In the genomic region with DNA sequence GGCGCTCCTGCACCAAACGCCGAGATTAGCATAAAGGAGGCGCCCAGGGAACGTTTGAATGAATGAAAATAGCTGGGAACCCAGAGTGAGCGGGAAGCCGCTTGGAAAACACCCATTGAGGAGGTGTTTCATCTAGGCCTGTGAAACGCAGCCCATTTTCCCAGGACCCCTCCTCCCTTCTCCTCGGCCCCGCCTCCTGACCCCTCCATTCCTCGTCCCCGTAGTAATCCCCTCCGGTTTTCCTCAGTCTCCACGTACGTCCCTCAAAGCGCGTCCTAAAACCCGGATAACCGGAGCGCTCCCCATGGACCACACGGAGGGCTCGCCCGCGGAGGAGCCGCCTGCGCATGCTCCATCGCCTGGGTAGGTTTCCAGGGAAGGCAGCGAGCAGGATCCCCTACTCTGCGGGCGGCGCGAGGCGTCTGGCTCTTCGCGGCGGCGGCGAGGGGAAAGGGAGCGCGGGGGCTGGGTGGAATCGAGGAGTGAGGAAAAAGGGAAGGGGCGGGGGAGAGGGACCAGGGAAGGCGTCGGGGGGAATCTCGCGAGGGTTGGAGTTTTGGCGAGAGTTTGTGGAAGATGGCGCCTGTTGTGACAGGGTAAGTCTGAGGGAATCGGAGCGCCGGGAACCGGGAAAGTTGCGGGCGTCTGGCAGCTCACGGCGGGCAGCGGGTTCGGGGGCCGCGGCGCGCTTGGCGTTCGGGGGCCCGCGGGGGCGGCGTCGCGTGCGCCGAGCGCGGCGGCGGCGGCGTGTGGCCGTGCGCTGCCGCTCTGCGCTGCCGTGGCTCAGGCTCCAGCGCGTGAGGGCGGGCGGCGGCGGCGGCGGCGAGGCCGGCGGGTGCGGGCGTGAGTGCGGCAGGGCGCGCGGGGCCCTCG, we compare ENCODE assay signal across 8 cellular contexts.
DNase-seq lines count a peak whose midpoint lies in the region; ATAC-seq and TF ChIP-seq lines count a peak whose summit lies in the region.

RBPJ (plus strand) TSS at position 562 of the 873 bp plus-strand sequence; CDS start at position 577, 15 bp downstream.

- DNase-seq in AG04449 (ENCODE audit: low read depth, low spot score) (peak; percentile 94), NCI-H526 treated with DMSO at 0.1 percent for 48 hours (lab: John Stamatoyannopoulos, UW) (peak; percentile 89), kidney tubule cell (ENCODE audit: low spot score) (peak; percentile 97)
- DNase-seq in activated CD4-positive, alpha-beta T cell treated with anti-CD3 and anti-CD28 coated beads for 48 hours, result peak; percentile 90
- DNase-seq in stimulated activated CD4-positive, alpha-beta T cell treated with anti-CD3 and anti-CD28 coated beads, Interleukin-1b, Interleukin-23, amount 100 ng/mL, for 1 hour (ENCODE audit: low read depth in 2 of 2), result peak; percentile 58 to 69

- H3K4me3 ChIP-seq in AG04449 (ENCODE audit: low read depth, low read length), result peak within 1 kb of the TSS; percentile 90

- ATAC-seq in GM19025 (IDR thresholded peaks at IDR 0.05; ENCODE audit: low read depth, unreplicated experiment) (peak; percentile 16), HG03439 (IDR thresholded peaks at IDR 0.05; ENCODE audit: unreplicated experiment) (peak; percentile 23)

- POLR2A ChIA-PET in AG04449 (lab: Yijun Ruan, JAX), result no interaction called here

- no peak for TF ChIP-seq CTCF in AG04449 (IDR thresholded peaks at IDR 0.05; ENCODE audit: insufficient read depth, low read length, missing control alignments)

- peak within 1 kb of the TSS; percentile 88 for H3K27ac ChIP-seq in cingulate gyrus (ENCODE audit: low read depth, low read length)

- CTCF ChIA-PET in AG04449 (lab: Yijun Ruan, JAX), result interaction anchor here (1.0 to 3.9 kb wide), 4 partner anchors 9 to 333 kb away, joined by 3 to 25 read pairs (median 10); no protein-coding TSS in a partner anchor

Comparison
In these comparisons a context has a peak if more than half of its experiments do, and no peak if none do; other contexts are left out.
1. Peak in every context shown above with its lines: DNase-seq, ATAC-seq, H3K4me3 ChIP-seq and H3K27ac ChIP-seq.